In genomic region chr10:72742077-72742476, GRCh38 we compare ENCODE assay signal across 15 cellular contexts. TPM values are rescaled to one million over a fixed set of nuclear protein-coding genes. Genes with fewer than 3 reads are reported as not detected.
DNase-seq lines count a peak whose midpoint lies in the region; ATAC-seq and TF ChIP-seq lines count a peak whose summit lies in the region.
"Had no signal": no experiment of that assay in that cellular context is flagged by ENCODE, and none has a peak within 500 bp of the region (broad histone marks: within the 10 kb centered on the region; RNA-seq: fewer than 3 reads in every experiment).

No MANE protein-coding gene starts in this region.

- ATAC-seq in GM23338: no peak

- no peaks in the 10 kb centered on the region for H3K9me3 ChIP-seq in HEK293 (ENCODE audit: control insufficient read depth, insufficient read depth, low read depth, low read length)
- H3K9me3 ChIP-seq: HAP-1 had no signal

- CTCF ChIA-PET in HEK293 (lab: Yijun Ruan, JAX): no interaction called here

- H2AFZ ChIP-seq in GM23338: no peak overlapping the region
- H2AFZ ChIP-seq: GM23248 had no signal

- no peak overlapping the region for H3K4me3 ChIP-seq in GM23338
- no peak overlapping the region for H3K4me3 ChIP-seq in HEK293 (ENCODE audit: low read depth, low read length)
- H3K4me3 ChIP-seq: GM23248, HAP-1 had no signal

- intact Hi-C loops in head of caudate nucleus (cut with DNase I): no loop called here

- POLR2A ChIA-PET in HEK293 (lab: Yijun Ruan, JAX): no interaction called here

- H3K27me3 ChIP-seq in GM23338 (ENCODE audit: insufficient read depth): no peaks in the 10 kb centered on the region

- in situ Hi-C loops in GM13976 (cut with MboI; ENCODE audit: low sequenced_read_pairs, unreplicated experiment): no loop called here

- H3K36me3 ChIP-seq in GM23338 (ENCODE audit: insufficient read depth) (no peaks in the 10 kb centered on the region), HEK293 (ENCODE audit: control insufficient read depth in 2 of 2, insufficient read depth in 1 of 2, low read length in 2 of 2) (no peaks in the 10 kb centered on the region; a peak in 1 of 3 replicates)
- H3K36me3 ChIP-seq: HAP-1 had no signal

- H3K9me2 ChIP-seq in GM23338 (ENCODE audit: insufficient read depth): no peaks in the 10 kb centered on the region

- H3K4me1 ChIP-seq in GM23338 (ENCODE audit: insufficient read depth): peaks cover 35% of the 10 kb centered on the region
- H3K4me1 ChIP-seq in HEK293 (ENCODE audit: control insufficient read depth, insufficient read depth, low read length): peaks cover 12% of the 10 kb centered on the region

- H3K36me3 Mint-ChIP-seq in GM23338 (ENCODE audit: low read depth) (no peaks in the 10 kb centered on the region), progenitor cell of endocrine pancreas (ENCODE audit: insufficient read depth) (peaks cover 8% of the 10 kb centered on the region)
- H3K36me3 Mint-ChIP-seq: CD4-positive, alpha-beta memory T cell had no signal

- no peak overlapping the region for H3K27ac ChIP-seq in GM23338 (ENCODE audit: low read depth)
- H3K27ac ChIP-seq in HEK293 (ENCODE audit: extremely low read depth, low read depth, low read length): no peak overlapping the region
- H3K27ac ChIP-seq: GM23248 had no signal

- no peak for TF ChIP-seq CTCF in GM23338 (conservative IDR thresholded peaks at IDR 0.05; ENCODE audit: low read depth in 2 of 2)
- no peak for TF ChIP-seq CTCF in HEK293 (tag by site-specific recombination; IDR thresholded peaks at IDR 0.05)
- no peak for TF ChIP-seq CTCF in progenitor cell of endocrine pancreas (IDR thresholded peaks at IDR 0.05; ENCODE audit: unreplicated experiment)
- TF ChIP-seq CTCF in GM13976 (IDR thresholded peaks at IDR 0.05; ENCODE audit: borderline replicate concordance, control extremely low read depth, extremely low read depth, insufficient read depth, missing control alignments): no peak

- H3K4me3 Mint-ChIP-seq in GM23338 (no peak overlapping the region), progenitor cell of endocrine pancreas (ENCODE audit: low read depth) (no peak overlapping the region)
- H3K4me3 Mint-ChIP-seq: CD4-positive, alpha-beta memory T cell had no signal

- peaks cover 47% of the 10 kb centered on the region for H3K4me1 Mint-ChIP-seq in GM23338
- H3K4me1 Mint-ChIP-seq in progenitor cell of endocrine pancreas (ENCODE audit: low read depth): peaks cover 44% of the 10 kb centered on the region

- H3K27me3 Mint-ChIP-seq in GM23338 (ENCODE audit: insufficient read depth, low read depth, poor library complexity) (no peaks in the 10 kb centered on the region), progenitor cell of endocrine pancreas (no peaks in the 10 kb centered on the region)
- H3K27me3 Mint-ChIP-seq: CD4-positive, alpha-beta memory T cell had no signal

- no peaks in the 10 kb centered on the region; the same call in 1 of the 2 replicates for H4K20me1 ChIP-seq in GM23338 (replicated peaks; ENCODE audit: insufficient read depth)

- no peak overlapping the region for H3K4me2 ChIP-seq in GM23338

- DNase-seq in GM23338 (ENCODE audit: low spot score): no peak
- no peak for DNase-seq in progenitor cell of endocrine pancreas (ENCODE audit: low spot score, unreplicated experiment)
- DNase-seq in GM13976 (ENCODE audit: low spot score): no peak
- DNase-seq in T-helper 9 cell: no peak
- DNase-seq in head of caudate nucleus: no peak
- DNase-seq: C1 segment of cervical spinal cord; Calu3; CD4-positive, alpha-beta memory T cell; COR-L47; DMS53; DMS79 treated with DMSO at 0.1 percent for 48 hours; GF-D8; GM23248 had no signal

- H3K9me3 Mint-ChIP-seq in GM23338 (no peaks in the 10 kb centered on the region), progenitor cell of endocrine pancreas (ENCODE audit: low read depth) (no peaks in the 10 kb centered on the region)
- H3K9me3 Mint-ChIP-seq: CD4-positive, alpha-beta memory T cell had no signal

- H3K79me2 ChIP-seq in GM23338 (replicated peaks; ENCODE audit: insufficient read depth): peaks cover 94% of the 10 kb centered on the region

- no peaks in the 10 kb centered on the region for H3F3A ChIP-seq in GM23338 (replicated peaks; ENCODE audit: low read depth)

- peak overlapping the region; percentile 35; the same call in 1 of the 2 replicates for H3K27ac Mint-ChIP-seq in GM23338
- peak overlapping the region; percentile 35 for H3K27ac Mint-ChIP-seq in progenitor cell of endocrine pancreas

TF ChIP-seq in GM23338, 12 proteins besides CTCF, POLR2A, EP300 and RAD21 (continues in another document):
- TF ChIP-seq JUNB (IDR thresholded peaks at IDR 0.05; ENCODE audit: unreplicated experiment) (no peak), CREB1 (CRISPR knock-in tag; IDR thresholded peaks at IDR 0.05; ENCODE audit: low read depth) (no peak), EZH2 (IDR thresholded peaks at IDR 0.05; ENCODE audit: low read depth, unreplicated experiment) (no peak), EZH2phosphoT487 (IDR thresholded peaks at IDR 0.05; ENCODE audit: unreplicated experiment) (no peak), ZNF331 (CRISPR knock-in tag; IDR thresholded peaks at IDR 0.05; ENCODE audit: low read depth) (no peak)

TF ChIP-seq in HEK293, 187 proteins besides CTCF, POLR2A, EP300 and RAD21:
- TF ChIP-seq PRDM10 (tag by site-specific recombination; IDR thresholded peaks at IDR 0.05): peak; percentile 62
- TF ChIP-seq ZXDB (tag by site-specific recombination; IDR thresholded peaks at IDR 0.05): no peak

RNA-seq across cellular contexts. Expression of gene MCU, which starts 50.1 kb away (rescaled TPM):
- total RNA-seq in GM23338 (2014; rRNA removed; shearing (Covaris generic)): 54.6 and 68.2 TPM in 2 replicates
- polyA plus RNA-seq in GM23338 (2016; fragmentation: Nextera tagmentation; extraction: Ambion mirVana): 40.1 and 41.8 TPM in 2 replicates
- 63.8 and 66.2 TPM in 2 replicates for total RNA-seq in progenitor cell of endocrine pancreas
